Comparison of ENCODE assay signal across 8 cellular contexts in genomic region chr17:45230787-45231480, GRCh38. TPM values are rescaled to one million over a fixed set of nuclear protein-coding genes. Genes with fewer than 3 reads are reported as not detected.
A peak's percentile ranks its signal among the peaks of the same experiment; 100 is the strongest.
DNase-seq lines count a peak whose midpoint lies in the region; ATAC-seq, FAIRE-seq and TF ChIP-seq lines count a peak whose summit lies in the region.

No MANE protein-coding gene starts in this region.

- no peak overlapping the region for H2AFZ ChIP-seq in HepG2 (ENCODE audit: low read length)

- 5% methylated on average over 5 of the region's 12 CpGs for WGBS in HepG2 (ENCODE audit: low lambda C conversion rate)
- no CpG with 5 or more reads among the region's 12 CpGs for WGBS in right lobe of liver (ENCODE audit: insufficient coverage, low coverage, low lambda C conversion rate, missing lambda C conversion rate)
- WGBS in thyroid gland, 2 donors, result 30 to 73% methylated on average over 5 to 9 of the region's 12 CpGs

- H3K4me1 ChIP-seq in HepG2 (ENCODE audit: insufficient read depth, low read length) (peaks cover 61% of the 10 kb centered on the region), right lobe of liver (no peaks in the 10 kb centered on the region), vagina (peaks cover 56% of the 10 kb centered on the region), thyroid gland (peaks cover 0 to 18% of the 10 kb centered on the region in 2 donors)

- no peaks in the 10 kb centered on the region for H3K36me3 ChIP-seq in HepG2 (replicated peaks in 1 of 2; ENCODE audit: control insufficient read depth in 1 of 2, insufficient read depth in 2 of 2, low read length in 2 of 2)
- H3K36me3 ChIP-seq in right lobe of liver, result no peaks in the 10 kb centered on the region
- H3K36me3 ChIP-seq in vagina, result no peaks in the 10 kb centered on the region
- no peaks in the 10 kb centered on the region for H3K36me3 ChIP-seq in thyroid gland

- H3K9me3 ChIP-seq in HepG2 (ENCODE audit: low read length), result no peaks in the 10 kb centered on the region
- no peaks in the 10 kb centered on the region for H3K9me3 ChIP-seq in right lobe of liver
- no peaks in the 10 kb centered on the region for H3K9me3 ChIP-seq in vagina
- H3K9me3 ChIP-seq in thyroid gland, result no peaks in the 10 kb centered on the region

- in situ Hi-C loops in HepG2 (cut with HindIII; ENCODE audit: extremely low pct_ligation_motif_present, low pct_unique_long_range_greater_than_20kb), result no loop called here

- no peak overlapping the region for H3K9ac ChIP-seq in HepG2 (ENCODE audit: insufficient read depth, low read depth, low read length)

- no peak for TF ChIP-seq CTCF in HepG2 (CRISPR knock-in tag; IDR thresholded peaks at IDR 0.05)
- no peak for TF ChIP-seq CTCF in right lobe of liver (IDR thresholded peaks at IDR 0.05)
- TF ChIP-seq CTCF in fibroblast of the aortic adventitia (IDR thresholded peaks at IDR 0.05; ENCODE audit: insufficient read depth, low read length), result no peak
- no peak for TF ChIP-seq CTCF in vagina (IDR thresholded peaks at IDR 0.05)
- no peak for TF ChIP-seq CTCF in thyroid gland (IDR thresholded peaks at IDR 0.05)

- DNase-seq in HepG2 (ENCODE audit: low spot score), result no peak
- no peak for DNase-seq in right lobe of liver
- peak; percentile 48 for DNase-seq in SW480 (ENCODE audit: low spot score)
- DNase-seq in fibroblast of the aortic adventitia (ENCODE audit: low read depth), result peak; percentile 64
- DNase-seq in vagina (ENCODE audit: extremely low spot score in 2 of 2), result no peak
- no peak for DNase-seq in thyroid gland

- no peak for FAIRE-seq in HepG2 (lab: Jason Lieb, UNC)

- H4K20me1 ChIP-seq in HepG2 (ENCODE audit: insufficient read depth, low read length), result no peaks in the 10 kb centered on the region

- intact Hi-C loops in HepG2 (cut with micrococcal nuclease; ENCODE audit: unreplicated experiment) (loop anchor here (1.0 to 5.0 kb wide), 2 partner anchors 12 to 94 kb away; partner anchors contain the start of gene ACBD4), right lobe of liver (cut with DNase I) (no loop called here), vagina (cut with DNase I) (no loop called here), thyroid gland (cut with DNase I) (no loop called here)

- no peak for TF ChIP-seq EP300 in HepG2 (IDR thresholded peaks at IDR 0.05; ENCODE audit: low read depth in 2 of 2, low read length in 2 of 2)
- TF ChIP-seq EP300 in HepG2 (CRISPR knock-in tag; IDR thresholded peaks at IDR 0.05; ENCODE audit: borderline replicate concordance), result no peak

- POLR2A ChIA-PET in HepG2 (lab: Yijun Ruan, JAX), result interaction anchor here (0.7 to 6.0 kb wide), 13 partner anchors 12 to 195 kb away, joined by 3 to 66 read pairs (median 6); partner anchors contain the start of genes ACBD4, HEXIM1 and HEXIM2

- TF ChIP-seq POLR2A in HepG2 (IDR thresholded peaks at IDR 0.05; ENCODE audit: insufficient read depth in 1 of 2, low read depth in 2 of 2, low read length in 2 of 2) (no peak), right lobe of liver (IDR thresholded peaks at IDR 0.05) (no peak), vagina (IDR thresholded peaks at IDR 0.05) (no peak), thyroid gland (IDR thresholded peaks at IDR 0.05) (no peak)

- H3K27ac ChIP-seq in HepG2 (ENCODE audit: extremely low read length, insufficient read depth, low read length) (no peak overlapping the region), right lobe of liver (no peak overlapping the region), vagina (peak overlapping the region; percentile 85), thyroid gland (no peak overlapping the region)

- H3K4me3 ChIP-seq in HepG2 (replicated peaks in 1 of 3; ENCODE audit: insufficient read depth in 1 of 3, low read depth in 2 of 3, low read length in 3 of 3) (peak overlapping the region in 2 of 3 experiments; percentile 6 to 52; a peak in 1 of 6 replicates), right lobe of liver (no peak overlapping the region), fibroblast of the aortic adventitia (ENCODE audit: low read depth, low read length) (no peak overlapping the region), vagina (no peak overlapping the region), thyroid gland (replicated peaks in 1 of 3) (no peak overlapping the region)

- H3K27me3 ChIP-seq in HepG2 (ENCODE audit: control insufficient read depth in 1 of 2, insufficient read depth in 2 of 2, low read length in 2 of 2) (peaks cover 2 to 21% of the 10 kb centered on the region in 2 experiments; a peak in 4 of 5 replicates), right lobe of liver (no peaks in the 10 kb centered on the region), vagina (no peaks in the 10 kb centered on the region), thyroid gland (no peaks in the 10 kb centered on the region)

- no peak for TF ChIP-seq RAD21 in HepG2 (CRISPR knock-in tag; IDR thresholded peaks at IDR 0.05)

- CTCF ChIA-PET in HepG2 (lab: Yijun Ruan, JAX; ENCODE audit: low intra/inter-chr PET ratio, low total read pairs), result interaction anchor here (1.1 to 3.3 kb wide), 5 partner anchors 12 to 155 kb away, joined by 3 to 31 read pairs (median 6); partner anchors contain the start of genes ACBD4 and PLCD3

- BruUV-seq in HepG2 (replicated peaks; lab: Mats Ljungman, UMichigan), result no TSS peak

- ATAC-seq in HepG2 (peak; percentile 21), right lobe of liver (no peak), GM19328 (IDR thresholded peaks at IDR 0.05; ENCODE audit: unreplicated experiment) (no peak), HG03139 (IDR thresholded peaks at IDR 0.05; ENCODE audit: unreplicated experiment) (no peak)

- peak overlapping the region; percentile 58 for H3K4me2 ChIP-seq in HepG2 (ENCODE audit: low read depth, low read length)

- no peaks in the 10 kb centered on the region for H3K79me2 ChIP-seq in HepG2 (ENCODE audit: insufficient read depth, low read length)

RNA-seq across cellular contexts. Expression of gene FMNL1, which starts 9.2 kb away (rescaled TPM):
- total RNA-seq in HepG2 (2016; rRNA removed; fragmentation: Illumina TruSeq; extraction: Trizol) (0.39 and 0.53 TPM in 2 replicates), right lobe of liver (1 to 10 TPM; 3.7 to 10.0 (median 5.1) TPM), fibroblast of the aortic adventitia (ENCODE audit: low replicate concordance) (0.81 and 0.90 TPM in 2 replicates), vagina (22.1 TPM), thyroid gland (1 to 10 TPM; 3.2 to 7.6 (median 4.2) TPM)
- total RNA-seq in HepG2 (2016; cell fraction: cytosol; rRNA removed; fragmentation: Illumina TruSeq; extraction: Trizol; ENCODE audit: low read depth), result 0.61 TPM in 1 of 2 replicates, not detected in the other
- 0.12 and 0.41 TPM in 2 replicates for total RNA-seq in HepG2 (2016; cell fraction: insoluble cytoplasmic fraction; rRNA removed; fragmentation: Illumina TruSeq; extraction: Trizol)
- total RNA-seq in HepG2 (2016; cell fraction: membrane; rRNA removed; fragmentation: Illumina TruSeq; extraction: Trizol), result 0.48 and 0.74 TPM in 2 replicates
- total RNA-seq in HepG2 (2016; cell fraction: nucleus; rRNA removed; fragmentation: Illumina TruSeq; extraction: Trizol), result 0.56 and 0.63 TPM in 2 replicates
- 0.70 and 1.1 TPM in 2 replicates for polyA plus RNA-seq in HepG2 (2011; rRNA removed)
- 0.38 and 0.48 TPM in 2 replicates for polyA plus RNA-seq in HepG2 (2011; cell fraction: cytosol; rRNA removed)
- 4.9 and 6.1 TPM in 2 replicates for polyA plus RNA-seq in HepG2 (2011; cell fraction: nucleus; rRNA removed)
- polyA plus RNA-seq in HepG2 (2012), result 0.78 and 1.2 TPM in 2 replicates
- 0.27 TPM in 1 of 2 replicates, not detected in the other for polyA plus RNA-seq in HepG2 (2016; cell fraction: cytosol; fragmentation: Illumina TruSeq; extraction: Trizol; ENCODE audit: low read depth)
- polyA plus RNA-seq in HepG2 (2016; cell fraction: insoluble cytoplasmic fraction; fragmentation: Illumina TruSeq; extraction: Trizol; ENCODE audit: low read depth), result 0.37 and 0.69 TPM in 2 replicates
- 0.31 and 0.37 TPM in 2 replicates for polyA plus RNA-seq in HepG2 (2016; cell fraction: membrane; fragmentation: Illumina TruSeq; extraction: Trizol; ENCODE audit: low read depth)
- polyA plus RNA-seq in HepG2 (2016; cell fraction: nucleus; fragmentation: Illumina TruSeq; extraction: Trizol; ENCODE audit: insufficient read depth, low read depth), result 1.9 and 2.6 TPM in 2 replicates
- polyA minus RNA-seq in HepG2 (2011; rRNA and poly(A)+ RNA removed; ENCODE audit: low replicate concordance), result 0.68 and 17.4 TPM in 2 replicates
- 0.69 TPM in 1 of 2 replicates, not detected in the other for polyA minus RNA-seq in HepG2 (2011; cell fraction: cytosol; rRNA and poly(A)+ RNA removed)
- 0.77 and 1.4 TPM in 2 replicates for polyA minus RNA-seq in HepG2 (2011; cell fraction: nucleus; rRNA and poly(A)+ RNA removed)

RNA-seq across cellular contexts. Expression of gene SPATA32, which starts 31.0 kb away (rescaled TPM):
- not detected in 2 replicates for total RNA-seq in HepG2 (2016; rRNA removed; fragmentation: Illumina TruSeq; extraction: Trizol)
- total RNA-seq in HepG2 (2016; cell fraction: cytosol; rRNA removed; fragmentation: Illumina TruSeq; extraction: Trizol; ENCODE audit: low read depth), result not detected in 2 replicates
- total RNA-seq in HepG2 (2016; cell fraction: insoluble cytoplasmic fraction; rRNA removed; fragmentation: Illumina TruSeq; extraction: Trizol), result not detected in 2 replicates
- total RNA-seq in HepG2 (2016; cell fraction: membrane; rRNA removed; fragmentation: Illumina TruSeq; extraction: Trizol), result not detected in 2 replicates
- total RNA-seq in HepG2 (2016; cell fraction: nucleus; rRNA removed; fragmentation: Illumina TruSeq; extraction: Trizol), result not detected in 2 replicates
- not detected in 2 replicates for polyA plus RNA-seq in HepG2 (2011; rRNA removed)
- polyA plus RNA-seq in HepG2 (2011; cell fraction: cytosol; rRNA removed), result not detected in 2 replicates
- polyA plus RNA-seq in HepG2 (2011; cell fraction: nucleus; rRNA removed), result not detected in 2 replicates
- not detected in 2 replicates for polyA plus RNA-seq in HepG2 (2012)
- polyA plus RNA-seq in HepG2 (2016; cell fraction: cytosol; fragmentation: Illumina TruSeq; extraction: Trizol; ENCODE audit: low read depth), result not detected in 2 replicates
- not detected in 2 replicates for polyA plus RNA-seq in HepG2 (2016; cell fraction: insoluble cytoplasmic fraction; fragmentation: Illumina TruSeq; extraction: Trizol; ENCODE audit: low read depth)
- polyA plus RNA-seq in HepG2 (2016; cell fraction: membrane; fragmentation: Illumina TruSeq; extraction: Trizol; ENCODE audit: low read depth), result not detected in 2 replicates
- not detected in 2 replicates for polyA plus RNA-seq in HepG2 (2016; cell fraction: nucleus; fragmentation: Illumina TruSeq; extraction: Trizol; ENCODE audit: insufficient read depth, low read depth)
- polyA minus RNA-seq in HepG2 (2011; rRNA and poly(A)+ RNA removed; ENCODE audit: low replicate concordance), result not detected in 2 replicates
- not detected in 2 replicates for polyA minus RNA-seq in HepG2 (2011; cell fraction: cytosol; rRNA and poly(A)+ RNA removed)
- not detected in 2 replicates for polyA minus RNA-seq in HepG2 (2011; cell fraction: nucleus; rRNA and poly(A)+ RNA removed)
- total RNA-seq in right lobe of liver, result not detected
- total RNA-seq in fibroblast of the aortic adventitia (ENCODE audit: low replicate concordance), result not detected in 2 replicates
- total RNA-seq in vagina, result not detected
- not detected for total RNA-seq in thyroid gland

Comparison
In these comparisons a context has a peak if more than half of its experiments do, and no peak if none do; other contexts are left out.
1. H3K4me3 ChIP-seq: peak in HepG2 (2 of 3); none in right lobe of liver (0 of 3), fibroblast of the aortic adventitia (single experiment), vagina (0 of 2) and thyroid gland (0 of 3).
2. DNase-seq: peak in SW480 (single experiment) and fibroblast of the aortic adventitia (single experiment); none in HepG2 (single experiment), right lobe of liver (0 of 3), vagina (0 of 2) and thyroid gland (0 of 2).